ENCODE assay signal across 8 cellular contexts in genomic region chr1:202571719-202572339, GRCh38.
DNase-seq lines count a peak whose midpoint lies in the region; ATAC-seq and TF ChIP-seq lines count a peak whose summit lies in the region.

No MANE protein-coding gene starts in this region.

- H3K4me1 ChIP-seq in left ventricle myocardium inferior = peaks cover 100% of the 10 kb centered on the region

- intact Hi-C loops in left ventricle myocardium inferior (cut with micrococcal nuclease) = no loop called here
- intact Hi-C loops in left cardiac atrium (cut with DNase I) = loop anchor here (10.0 kb wide), 1 partner anchor 67 kb away; no protein-coding TSS in a partner anchor

- H3K36me3 ChIP-seq in left ventricle myocardium inferior = peaks cover 67% of the 10 kb centered on the region

- no peak overlapping the region for H3K4me3 ChIP-seq in left ventricle myocardium inferior

- ATAC-seq in left cardiac atrium (no peak), left lobe of liver (peak; percentile 81), HG02973 (IDR thresholded peaks at IDR 0.05; ENCODE audit: unreplicated experiment) (no peak)

- peak; percentile 81 for TF ChIP-seq CTCF in left ventricle myocardium inferior (IDR thresholded peaks at IDR 0.05; ENCODE audit: borderline replicate concordance)

- H3K27me3 ChIP-seq in left ventricle myocardium inferior (ENCODE audit: low read depth) = no peaks in the 10 kb centered on the region

- H3K9me3 ChIP-seq in left ventricle myocardium inferior (replicated peaks) = no peaks in the 10 kb centered on the region

- H3K27ac ChIP-seq in left ventricle myocardium inferior (replicated peaks) = no peak overlapping the region

- DNase-seq in left ventricle myocardium inferior = no peak
- DNase-seq in left cardiac atrium = no peak
- peak; percentile 39 for DNase-seq in NCI-H1694 (lab: John Stamatoyannopoulos, UW)
- peak; percentile 51 for DNase-seq in amniotic epithelial cell (ENCODE audit: low read depth)
- no peak for DNase-seq in left lobe of liver (ENCODE audit: low spot score)
- no peak for DNase-seq in NCI-H2029 (lab: John Stamatoyannopoulos, UW)
- DNase-seq in kidney glomerular epithelial cell (lab: John Stamatoyannopoulos, UW) = no peak

Comparison
In these comparisons a context has a peak if more than half of its experiments do, and no peak if none do; other contexts are left out.
1. DNase-seq: peak in NCI-H1694 (single experiment) and amniotic epithelial cell (single experiment); none in left ventricle myocardium inferior (single experiment), left cardiac atrium (single experiment), left lobe of liver (single experiment), NCI-H2029 (single experiment) and kidney glomerular epithelial cell (single experiment).